2 cellular contexts compared by ENCODE assay signal in genomic region chr11:134640536-134640935, GRCh38.
TF ChIP-seq lines count a peak whose summit lies in the region.

No MANE protein-coding gene starts in this region.

TF ChIP-seq in HCT116, 20 proteins besides CTCF, POLR2A, EP300 and RAD21 (continued from another document):
- no peak for TF ChIP-seq YY1 (IDR thresholded peaks at IDR 0.05; ENCODE audit: extremely low read depth, insufficient replicate concordance, low read depth, low read length)
- no peak for TF ChIP-seq ZBTB33 (IDR thresholded peaks at IDR 0.05; ENCODE audit: extremely low read depth, insufficient replicate concordance, low read length)
- TF ChIP-seq ELF1 (IDR thresholded peaks at IDR 0.05; ENCODE audit: borderline replicate concordance, low read depth), result no peak
- no peak for TF ChIP-seq SP1 (IDR thresholded peaks at IDR 0.05; ENCODE audit: low read depth)
TF ChIP-seq in HCT116: peak in this region for 0.

TF ChIP-seq in H1, 55 proteins besides CTCF, POLR2A, EP300 and RAD21 (continued from another document):
- TF ChIP-seq TEAD4 (IDR thresholded peaks at IDR 0.05; ENCODE audit: low read depth, low read length), result no peak
- no peak for TF ChIP-seq KDM1A (IDR thresholded peaks at IDR 0.05; ENCODE audit: borderline replicate concordance, low read length)
TF ChIP-seq in H1: peak in this region for 0.
